20 cellular contexts compared by ENCODE assay signal in the genomic region with DNA sequence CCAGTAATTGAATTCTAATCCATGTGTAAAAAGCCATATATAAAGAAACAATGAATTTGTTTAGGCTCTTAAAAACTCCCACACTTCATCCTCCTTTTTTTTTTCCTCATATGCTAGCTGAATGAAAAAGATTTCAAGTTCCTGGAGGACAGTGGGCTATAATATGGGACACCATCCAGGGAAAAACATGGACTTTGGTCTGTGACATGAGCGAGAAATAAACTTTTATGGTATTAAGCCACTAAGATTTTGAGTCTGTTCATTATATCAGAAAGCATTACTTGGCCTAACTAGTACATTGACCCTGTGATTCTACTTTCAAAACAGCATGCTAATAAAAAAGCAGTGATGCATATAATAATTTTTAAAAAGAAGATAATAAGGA.
"Had no signal": no experiment of that assay in that cellular context is flagged by ENCODE, and none has a peak within 500 bp of the region (broad histone marks: within the 10 kb centered on the region; RNA-seq: fewer than 3 reads in every experiment).

No MANE protein-coding gene starts in this region.

- H3K79me2 ChIP-seq: parathyroid adenoma had no signal

- H3K4me3 Mint-ChIP-seq: activated B cell treated with CpG ODN at 0.5 μM for 24 hours; activated T-cell treated with anti-CD3 and anti-CD28 coated beads, Interleukin-2, amount 50 U/mL, for 72 hours; natural killer cell; neural progenitor cell; type B pancreatic cell had no signal

- H3K4me1 Mint-ChIP-seq: activated B cell treated with CpG ODN at 0.5 μM for 24 hours, natural killer cell, neural progenitor cell had no signal

- H2AFZ ChIP-seq: neural progenitor cell, parathyroid adenoma had no signal

- H3K27ac Mint-ChIP-seq: activated B cell treated with CpG ODN at 0.5 μM for 24 hours; activated naive CD4-positive, alpha-beta T cell treated with anti-CD3 and anti-CD28 coated beads, Interleukin-2, amount 50 U/mL, for 72 hours; activated T-cell treated with anti-CD3 and anti-CD28 coated beads, Interleukin-2, amount 50 U/mL, for 72 hours; natural killer cell; neural progenitor cell; type B pancreatic cell had no signal

- H3K9me3 ChIP-seq: testis had no signal

- DNase-seq: activated B cell treated with CpG ODN at 0.5 μM for 24 hours; activated CD4-positive, alpha-beta T cell treated with anti-CD3 and anti-CD28 coated beads, Interleukin-2, amount 50 U/mL, for 4 hours; activated naive CD4-positive, alpha-beta T cell; activated T-cell treated with anti-CD3 and anti-CD28 coated beads for 4 hours; effector CD4-positive, alpha-beta T cell; left ventricle myocardium superior; natural killer cell; occipital lobe; stimulated activated CD4-positive, alpha-beta T cell treated with anti-CD3 and anti-CD28 coated beads, Interleukin-12 subunit alpha, Interleukin-12 subunit beta, amount 100 ng/mL, for 4 hours; stimulated activated CD4-positive, alpha-beta T cell treated with anti-CD3 and anti-CD28 coated beads, Interleukin-4, amount 100 ng/mL, for 1 hour; uterus had no signal

- H3K27ac ChIP-seq: esophagus muscularis mucosa, heart right ventricle, neural progenitor cell, parathyroid adenoma, testis, uterus had no signal

- H3K36me3 ChIP-seq: esophagus muscularis mucosa, heart right ventricle, neural progenitor cell, uterus had no signal

- ATAC-seq: activated T-cell treated with anti-CD3 and anti-CD28 coated beads, Interleukin-2, amount 50 U/mL, for 72 hours; natural killer cell had no signal

- H3K4me3 ChIP-seq: esophagus muscularis mucosa, heart right ventricle, neural progenitor cell, testis, uterus had no signal

- H3K9ac ChIP-seq: neural progenitor cell, parathyroid adenoma had no signal

- FAIRE-seq: islet of Langerhans had no signal

- H3K4me1 ChIP-seq: esophagus muscularis mucosa, parathyroid adenoma, testis, uterus had no signal

- H3K27me3 ChIP-seq: esophagus muscularis mucosa, neural progenitor cell, testis, uterus had no signal

- H3K27me3 Mint-ChIP-seq: type B pancreatic cell had no signal

- H3K4me2 ChIP-seq: neural progenitor cell had no signal

- H3K36me3 Mint-ChIP-seq: neural progenitor cell, type B pancreatic cell had no signal
